In genomic region chr3:142828703-142829304, GRCh38 we compare ENCODE assay signal across 8 cellular contexts.
DNase-seq lines count a peak whose midpoint lies in the region; ATAC-seq, FAIRE-seq and TF ChIP-seq lines count a peak whose summit lies in the region.

No MANE protein-coding gene starts in this region.

- peak; percentile 80 for FAIRE-seq in urothelium cell line (lab: Jason Lieb, UNC)

- no peak for TF ChIP-seq POLR2A in HCT116 (IDR thresholded peaks at IDR 0.05; ENCODE audit: borderline replicate concordance, extremely low read depth, insufficient read depth, insufficient read length)

- intact Hi-C loops in HCT116 (cut with micrococcal nuclease) = loop anchor here (1.0 to 2.0 kb wide), 4 partner anchors 76 to 242 kb away; no protein-coding TSS in a partner anchor

- H3K4me2 ChIP-seq in HCT116 (ENCODE audit: low read length) (no peak overlapping the region), Loucy (ENCODE audit: low read depth, low read length, poor library complexity, severe bottlenecking) (no peak overlapping the region), osteoblast (ENCODE audit: insufficient read depth, low read length) (no peak overlapping the region)

- RAD21 ChIA-PET in HCT116 (lab: Charles Lee; ENCODE audit: low non-redundant PET in 1 of 2, low total read pairs in 2 of 2, uncharacterized antibody in 2 of 2, unreplicated experiment in 2 of 2) = interaction anchor here (0.5 to 1.5 kb wide), 8 partner anchors 28 to 242 kb away, joined by 3 to 7 read pairs (median 4); no protein-coding TSS in a partner anchor

- H3K9me3 ChIP-seq in HCT116 (ENCODE audit: control insufficient read depth in 1 of 2, insufficient read depth in 1 of 2, low read depth in 1 of 2, low read length in 2 of 2) = no peaks in the 10 kb centered on the region
- no peaks in the 10 kb centered on the region for H3K9me3 ChIP-seq in Loucy (ENCODE audit: insufficient read depth, low read depth, low read length)
- no peaks in the 10 kb centered on the region for H3K9me3 ChIP-seq in osteoblast (ENCODE audit: low read depth, low read length)

- BruUV-seq in HCT116 (replicated peaks; lab: Mats Ljungman, UMichigan) = no TSS peak

- H3K4me3 ChIP-seq in HCT116 (replicated peaks in 1 of 2; ENCODE audit: low read depth in 1 of 2, low read length in 2 of 2) (no peak overlapping the region), Loucy (ENCODE audit: low read length, poor library complexity, severe bottlenecking) (no peak overlapping the region), osteoblast (ENCODE audit: insufficient read depth, low read length) (no peak overlapping the region)

- no peaks in the 10 kb centered on the region for H3K27me3 ChIP-seq in HCT116 (ENCODE audit: insufficient read depth, low read length)
- H3K27me3 ChIP-seq in Loucy (ENCODE audit: insufficient read depth, low read length, poor library complexity, severe bottlenecking) = no peaks in the 10 kb centered on the region
- no peaks in the 10 kb centered on the region for H3K27me3 ChIP-seq in osteoblast (ENCODE audit: insufficient read depth, low read length)

- H3K9ac ChIP-seq in HCT116 (ENCODE audit: low read length) (no peak overlapping the region), Loucy (ENCODE audit: low read depth, low read length, poor library complexity, severe bottlenecking) (no peak overlapping the region)

- ATAC-seq in HCT116 = peak; percentile 100
- ATAC-seq in activated T-helper 17 cell treated with anti-CD3 and anti-CD28 coated beads, Interleukin-2, amount 50 U/mL, for 72 hours (replicated peaks) = peak; percentile 95

- no peaks in the 10 kb centered on the region for H3K9me3 Mint-ChIP-seq in activated T-helper 17 cell treated with anti-CD3 and anti-CD28 coated beads, Interleukin-2, amount 50 U/mL, for 72 hours

- H3K4me1 Mint-ChIP-seq in activated T-helper 17 cell treated with anti-CD3 and anti-CD28 coated beads, Interleukin-2, amount 50 U/mL, for 72 hours = no peaks in the 10 kb centered on the region

- DNase-seq in HCT116 (ENCODE audit: low read depth, low spot score) (peak; percentile 68), RPMI7951 (ENCODE audit: low read depth) (peak; percentile 70), foreskin melanocyte (peak; percentile 63), osteoblast (ENCODE audit: insufficient read length, low spot score, missing footprints) (peak; percentile 84), urothelium cell line (ENCODE audit: low spot score) (peak; percentile 68)

- H3K9me2 ChIP-seq in HCT116 (ENCODE audit: insufficient read depth) (no peaks in the 10 kb centered on the region), Loucy (replicated peaks; ENCODE audit: low read depth, low read length) (no peaks in the 10 kb centered on the region)

- H3K27ac Mint-ChIP-seq in activated T-helper 17 cell treated with anti-CD3 and anti-CD28 coated beads, Interleukin-2, amount 50 U/mL, for 72 hours = no peak overlapping the region

- TF ChIP-seq CTCF in GM12801 (IDR thresholded peaks at IDR 0.05; ENCODE audit: extremely low read depth, insufficient read length) (peak; percentile 67), HCT116 (IDR thresholded peaks at IDR 0.05 in 2 of 3, conservative IDR thresholded peaks at IDR 0.05 in 1 of 3; ENCODE audit: borderline replicate concordance in 1 of 3, insufficient read depth in 1 of 3, low read depth in 2 of 3, low read length in 2 of 3) (peak; percentile 89 to 92 (median 91)), Loucy (conservative IDR thresholded peaks at IDR 0.05; ENCODE audit: low read length) (peak; percentile 96), osteoblast (IDR thresholded peaks at IDR 0.05; ENCODE audit: extremely low read depth, low read depth, low read length) (peak; percentile 96)

- H3K36me3 Mint-ChIP-seq in activated T-helper 17 cell treated with anti-CD3 and anti-CD28 coated beads, Interleukin-2, amount 50 U/mL, for 72 hours (ENCODE audit: low read depth) = no peaks in the 10 kb centered on the region

- no peaks in the 10 kb centered on the region for H4K20me1 ChIP-seq in HCT116 (ENCODE audit: insufficient read depth)
- no peaks in the 10 kb centered on the region for H4K20me1 ChIP-seq in Loucy (ENCODE audit: insufficient read depth, low read length, poor library complexity, severe bottlenecking)
- no peaks in the 10 kb centered on the region for H4K20me1 ChIP-seq in osteoblast (ENCODE audit: insufficient read depth, low read length)

- CTCF ChIA-PET in HCT116 (lab: Charles Lee) = interaction anchor here (0.6 to 2.3 kb wide), 41 partner anchors 9 to 934 kb away, joined by 3 to 33 read pairs (median 5); partner anchors contain the start of gene U2SURP

- no peak overlapping the region for H3K27ac ChIP-seq in HCT116 (ENCODE audit: low read depth, low read length)
- no peak overlapping the region for H3K27ac ChIP-seq in osteoblast (ENCODE audit: low read depth, low read length)

- H3K4me1 ChIP-seq in HCT116 (ENCODE audit: control insufficient read depth in 1 of 2, insufficient read depth in 2 of 2, low read length in 2 of 2) (no peaks in the 10 kb centered on the region), Loucy (ENCODE audit: insufficient read depth, low read length, poor library complexity, severe bottlenecking) (no peaks in the 10 kb centered on the region), osteoblast (ENCODE audit: insufficient read depth, low read length) (no peaks in the 10 kb centered on the region)

- TF ChIP-seq RAD21 in HCT116 (IDR thresholded peaks at IDR 0.05; ENCODE audit: low read depth) = peak; percentile 95

- H3F3A ChIP-seq in Loucy (ENCODE audit: low read depth) = no peaks in the 10 kb centered on the region

- H3K79me2 ChIP-seq in HCT116 (ENCODE audit: insufficient read depth, low read length) = no peaks in the 10 kb centered on the region
- no peaks in the 10 kb centered on the region for H3K79me2 ChIP-seq in Loucy (ENCODE audit: insufficient read depth, low read length)
- no peaks in the 10 kb centered on the region for H3K79me2 ChIP-seq in osteoblast (ENCODE audit: insufficient read depth, low read length)

- no peak overlapping the region for H3K4me3 Mint-ChIP-seq in activated T-helper 17 cell treated with anti-CD3 and anti-CD28 coated beads, Interleukin-2, amount 50 U/mL, for 72 hours

- H2AFZ ChIP-seq in HCT116 (ENCODE audit: low read depth, low read length, poor library complexity, severe bottlenecking) (peak overlapping the region; percentile 43), Loucy (ENCODE audit: low read length) (peak overlapping the region; percentile 65), osteoblast (ENCODE audit: low read length) (no peak overlapping the region)

- peaks cover 21% of the 10 kb centered on the region for H3K27me3 Mint-ChIP-seq in activated T-helper 17 cell treated with anti-CD3 and anti-CD28 coated beads, Interleukin-2, amount 50 U/mL, for 72 hours

- H3K36me3 ChIP-seq in HCT116 (ENCODE audit: control insufficient read depth in 1 of 2, insufficient read depth in 2 of 2, low read length in 2 of 2) (no peaks in the 10 kb centered on the region), Loucy (ENCODE audit: insufficient read depth, low read length) (no peaks in the 10 kb centered on the region), osteoblast (ENCODE audit: insufficient read depth, low read length) (no peaks in the 10 kb centered on the region)

- POLR2A ChIA-PET in HCT116 (lab: Charles Lee) = interaction anchor here (0.7 kb wide), 1 partner anchor 239 kb away, joined by 3 read pairs; no protein-coding TSS in a partner anchor

TF ChIP-seq in HCT116, 20 proteins besides CTCF, POLR2A, EP300 and RAD21:
- TF ChIP-seq SIN3A (IDR thresholded peaks at IDR 0.05; ENCODE audit: low read depth) (no peak), ZBTB33 (IDR thresholded peaks at IDR 0.05; ENCODE audit: extremely low read depth, insufficient replicate concordance, low read length) (no peak), FOSL1 (IDR thresholded peaks at IDR 0.05; ENCODE audit: low read depth) (no peak), YY1 (IDR thresholded peaks at IDR 0.05; ENCODE audit: extremely low read depth, insufficient replicate concordance, low read depth, low read length) (no peak), SP1 (IDR thresholded peaks at IDR 0.05; ENCODE audit: low read depth) (no peak), ATF3 (IDR thresholded peaks at IDR 0.05) (no peak), TCF7L2 (IDR thresholded peaks at IDR 0.05; ENCODE audit: borderline replicate concordance, extremely low read depth, insufficient read depth, insufficient read length) (no peak)
